In genomic region chr1:56557746-56558145, GRCh38 we compare ENCODE assay signal across 1 cellular context.
TF ChIP-seq lines count a peak whose summit lies in the region.

No MANE protein-coding gene starts in this region.

TF ChIP-seq in GM23338, 12 proteins besides CTCF, POLR2A, EP300 and RAD21 (continued from another document):
- TF ChIP-seq REST (IDR thresholded peaks at IDR 0.05; ENCODE audit: unreplicated experiment) (no peak), ZNF462 (CRISPR knock-in tag; IDR thresholded peaks at IDR 0.05) (no peak), JUNB (IDR thresholded peaks at IDR 0.05; ENCODE audit: unreplicated experiment) (no peak), EZH2phosphoT487 (IDR thresholded peaks at IDR 0.05; ENCODE audit: unreplicated experiment) (no peak), ZNF114 (CRISPR knock-in tag; IDR thresholded peaks at IDR 0.05) (no peak), ZNF331 (CRISPR knock-in tag; IDR thresholded peaks at IDR 0.05; ENCODE audit: low read depth) (no peak)
